In genomic region chr2:215594766-215595165, GRCh38 we compare ENCODE assay signal across 32 cellular contexts.
DNase-seq lines count a peak whose midpoint lies in the region; ATAC-seq and TF ChIP-seq lines count a peak whose summit lies in the region.
"Had no signal": no experiment of that assay in that cellular context is flagged by ENCODE, and none has a peak within 500 bp of the region (broad histone marks: within the 10 kb centered on the region; RNA-seq: fewer than 3 reads in every experiment).

No MANE protein-coding gene starts in this region.

- no peak for TF ChIP-seq EP300 in esophagus muscularis mucosa (IDR thresholded peaks at IDR 0.05)

- no peaks in the 10 kb centered on the region for H3K36me3 ChIP-seq in breast epithelium
- H3K36me3 ChIP-seq in brain microvascular endothelial cell (replicated peaks), result no peaks in the 10 kb centered on the region
- no peaks in the 10 kb centered on the region for H3K36me3 ChIP-seq in esophagus muscularis mucosa
- H3K36me3 ChIP-seq in hepatocyte (replicated peaks; ENCODE audit: insufficient read depth, low read depth), result no peaks in the 10 kb centered on the region
- H3K36me3 ChIP-seq: gastroesophageal sphincter, left lung, uterus had no signal

- peak; percentile 65 for ATAC-seq in foreskin keratinocyte
- ATAC-seq: gastroesophageal sphincter; left lung; stimulated activated naive CD8-positive, alpha-beta T cell treated with anti-CD3 and anti-CD28 coated beads, Interleukin-15, amount 100 ng/mL, for 72 hours had no signal

- DNase-seq in MCF 10A (ENCODE audit: unreplicated experiment) (peak; percentile 43), breast epithelium (ENCODE audit: low spot score in 2 of 2) (no peak), brain microvascular endothelial cell (peak; percentile 68), foreskin keratinocyte (peak in 1 of 2 donors; percentile 57), esophagus muscularis mucosa (ENCODE audit: extremely low spot score) (no peak), RWPE1 (ENCODE audit: low spot score) (no peak), kidney tubule cell (ENCODE audit: low spot score) (no peak), hepatocyte (ENCODE audit: low spot score) (no peak)
- DNase-seq: 8988T; activated CD4-positive, alpha-beta T cell treated with anti-CD3 and anti-CD28 coated beads for 48 hours; activated CD8-positive, alpha-beta memory T cell treated with anti-CD3 and anti-CD28 coated beads for 24 hours; activated effector memory CD4-positive, alpha-beta T cell treated with Interleukin-2 at 50 U/mL for 16 hours; activated naive CD8-positive, alpha-beta T cell treated with anti-CD3 and anti-CD28 coated beads, Interleukin-2, amount 10 ng/mL, durations not matched to agents 7 days and 5 days; AML-193; CD4-positive, alpha-beta memory T cell; effector CD4-positive, alpha-beta T cell; hippocampal formation; left lung; MM.1S; naive B cell; NCI-H1436 treated with DMSO at 0.1 percent for 48 hours; NCI-H446; nucleus accumbens; Right ventricle myocardium superior; stimulated activated CD4-positive, alpha-beta T cell treated with anti-CD3 and anti-CD28 coated beads, Interleukin-1b, Interleukin-23, amount 100 ng/mL, for 48 hours; stimulated activated CD8-positive, alpha-beta memory T cell treated with anti-CD3 and anti-CD28 coated beads, Interleukin-4, amount 100 ng/mL, for 48 hours; stimulated activated naive CD8-positive, alpha-beta T cell treated with anti-CD3 and anti-CD28 coated beads, Interleukin-15, amount 100 ng/mL, for 72 hours; uterus had no signal

- H3K9me3 Mint-ChIP-seq in MCF 10A (ENCODE audit: unreplicated experiment), result no peaks in the 10 kb centered on the region
- H3K9me3 Mint-ChIP-seq: CD4-positive, alpha-beta memory T cell; naive B cell; stimulated activated naive CD8-positive, alpha-beta T cell treated with anti-CD3 and anti-CD28 coated beads, Interleukin-15, amount 100 ng/mL, for 72 hours had no signal

- H3K4me1 Mint-ChIP-seq in MCF 10A (ENCODE audit: insufficient read depth, unreplicated experiment), result peaks cover 11% of the 10 kb centered on the region
- H3K4me1 Mint-ChIP-seq: activated naive CD8-positive, alpha-beta T cell treated with anti-CD3 and anti-CD28 coated beads, Interleukin-2, amount 10 ng/mL, durations not matched to agents 7 days and 5 days; CD4-positive, alpha-beta memory T cell; naive B cell; stimulated activated naive CD8-positive, alpha-beta T cell treated with anti-CD3 and anti-CD28 coated beads, Interleukin-15, amount 100 ng/mL, for 72 hours had no signal

- no peak overlapping the region for H3K4me2 ChIP-seq in hepatocyte

- H3K27me3 ChIP-seq in breast epithelium, result no peaks in the 10 kb centered on the region
- no peaks in the 10 kb centered on the region for H3K27me3 ChIP-seq in brain microvascular endothelial cell (replicated peaks)
- no peaks in the 10 kb centered on the region for H3K27me3 ChIP-seq in foreskin keratinocyte
- no peaks in the 10 kb centered on the region for H3K27me3 ChIP-seq in esophagus muscularis mucosa
- no peaks in the 10 kb centered on the region for H3K27me3 ChIP-seq in hepatocyte
- H3K27me3 ChIP-seq: gastroesophageal sphincter, left lung, uterus had no signal

- TF ChIP-seq CTCF in MCF 10A (IDR thresholded peaks at IDR 0.05; ENCODE audit: unreplicated experiment) (no peak), breast epithelium (IDR thresholded peaks at IDR 0.05) (no peak), brain microvascular endothelial cell (IDR thresholded peaks at IDR 0.05; ENCODE audit: low read depth, low read length, missing control alignments) (no peak), foreskin keratinocyte (conservative IDR thresholded peaks at IDR 0.05) (no peak), esophagus muscularis mucosa (IDR thresholded peaks at IDR 0.05) (no peak), RWPE1 (conservative IDR thresholded peaks at IDR 0.05; ENCODE audit: low read depth) (no peak), hepatocyte (IDR thresholded peaks at IDR 0.05; ENCODE audit: poor library complexity) (no peak)

- no peak overlapping the region for H2AFZ ChIP-seq in hepatocyte

- no peaks in the 10 kb centered on the region for H3K9me2 ChIP-seq in hepatocyte (replicated peaks; ENCODE audit: insufficient read depth)

- CTCF ChIA-PET in MCF 10A (lab: Yijun Ruan, JAX) (interaction anchor here (0.6 to 0.8 kb wide), 5 partner anchors 18 to 419 kb away, joined by 3 to 4 read pairs (median 3); no protein-coding TSS in a partner anchor), RWPE1 (lab: Yijun Ruan, JAX) (interaction anchor here (0.7 kb wide), 2 partner anchors 148 to 1450 kb away, joined by 3 read pairs; no protein-coding TSS in a partner anchor)

- intact Hi-C loops in MCF 10A (cut with micrococcal nuclease), result no loop called here
- intact Hi-C loops in breast epithelium (cut with DNase I; ENCODE audit: low total_unique reads), result no loop called here
- intact Hi-C loops in esophagus muscularis mucosa (cut with DNase I), result no loop called here

- H3K79me2 ChIP-seq in hepatocyte, result no peaks in the 10 kb centered on the region

- H3K4me1 ChIP-seq in breast epithelium (no peaks in the 10 kb centered on the region), foreskin keratinocyte (peaks cover 7% of the 10 kb centered on the region), esophagus muscularis mucosa (no peaks in the 10 kb centered on the region), hepatocyte (ENCODE audit: insufficient read depth) (no peaks in the 10 kb centered on the region)
- H3K4me1 ChIP-seq: gastroesophageal sphincter, left lung, uterus had no signal

- no peak for TF ChIP-seq POLR2A in breast epithelium (IDR thresholded peaks at IDR 0.05)
- TF ChIP-seq POLR2A in esophagus muscularis mucosa (IDR thresholded peaks at IDR 0.05; ENCODE audit: low read depth), result no peak

- in situ Hi-C loops in brain microvascular endothelial cell (cut with HindIII; ENCODE audit: low pct_ligation_motif_present, low sequenced_read_pairs), result no loop called here

- no peaks in the 10 kb centered on the region for H3K27me3 Mint-ChIP-seq in MCF 10A (ENCODE audit: insufficient read depth, unreplicated experiment)
- H3K27me3 Mint-ChIP-seq: activated naive CD8-positive, alpha-beta T cell treated with anti-CD3 and anti-CD28 coated beads, Interleukin-2, amount 10 ng/mL, durations not matched to agents 7 days and 5 days; CD4-positive, alpha-beta memory T cell; stimulated activated naive CD8-positive, alpha-beta T cell treated with anti-CD3 and anti-CD28 coated beads, Interleukin-15, amount 100 ng/mL, for 72 hours had no signal

- H3K27ac ChIP-seq in breast epithelium (no peak overlapping the region), brain microvascular endothelial cell (no peak overlapping the region), foreskin keratinocyte (no peak overlapping the region), esophagus muscularis mucosa (replicated peaks in 1 of 4) (no peak overlapping the region), RWPE1 (no peak overlapping the region), hepatocyte (no peak overlapping the region)
- H3K27ac ChIP-seq: epithelial cell of prostate, gastroesophageal sphincter, left lung, skin epidermis, uterus, VCaP had no signal

- POLR2A ChIA-PET in MCF 10A (lab: Yijun Ruan, JAX), result interaction anchor here (0.6 to 1.2 kb wide), 3 partner anchors 15 to 408 kb away, joined by 3 read pairs; no protein-coding TSS in a partner anchor
- POLR2A ChIA-PET in RWPE1 (lab: Yijun Ruan, JAX; ENCODE audit: low non-redundant PET), result no interaction called here

- no peak overlapping the region for H3K4me3 ChIP-seq in breast epithelium
- H3K4me3 ChIP-seq in brain microvascular endothelial cell (ENCODE audit: low read depth, low read length), result no peak overlapping the region
- no peak overlapping the region for H3K4me3 ChIP-seq in esophagus muscularis mucosa
- H3K4me3 ChIP-seq in hepatocyte, result no peak overlapping the region
- H3K4me3 ChIP-seq: gastroesophageal sphincter, left lung, skin epidermis, uterus had no signal

- BruUV-seq in MCF 10A (replicated peaks; lab: Mats Ljungman, UMichigan), result no TSS peak

- H3K27ac Mint-ChIP-seq in MCF 10A (ENCODE audit: low read depth, unreplicated experiment), result peak overlapping the region; percentile 59
- H3K27ac Mint-ChIP-seq: activated naive CD8-positive, alpha-beta T cell treated with anti-CD3 and anti-CD28 coated beads, Interleukin-2, amount 10 ng/mL, durations not matched to agents 7 days and 5 days; CD4-positive, alpha-beta memory T cell; naive B cell had no signal

- H3K9me3 ChIP-seq in breast epithelium, result no peaks in the 10 kb centered on the region
- no peaks in the 10 kb centered on the region for H3K9me3 ChIP-seq in esophagus muscularis mucosa
- no peaks in the 10 kb centered on the region for H3K9me3 ChIP-seq in hepatocyte (ENCODE audit: low read depth)
- H3K9me3 ChIP-seq: gastroesophageal sphincter, left lung, uterus had no signal

- H3K36me3 Mint-ChIP-seq in MCF 10A (ENCODE audit: insufficient read depth, unreplicated experiment), result peaks cover 6% of the 10 kb centered on the region
- H3K36me3 Mint-ChIP-seq: activated naive CD8-positive, alpha-beta T cell treated with anti-CD3 and anti-CD28 coated beads, Interleukin-2, amount 10 ng/mL, durations not matched to agents 7 days and 5 days; CD4-positive, alpha-beta memory T cell; naive B cell had no signal

- WGBS in esophagus muscularis mucosa, result 39% methylated on average over 2 of the region's 2 CpGs
- WGBS in hepatocyte (ENCODE audit: low lambda C conversion rate, missing lambda C conversion rate), result 71% methylated on average over 2 of the region's 2 CpGs

- H4K20me1 ChIP-seq in hepatocyte (ENCODE audit: insufficient read depth, poor library complexity, severe bottlenecking), result no peaks in the 10 kb centered on the region

- no peak overlapping the region for H3K4me3 Mint-ChIP-seq in MCF 10A (ENCODE audit: unreplicated experiment)
- H3K4me3 Mint-ChIP-seq: activated naive CD8-positive, alpha-beta T cell treated with anti-CD3 and anti-CD28 coated beads, Interleukin-2, amount 10 ng/mL, durations not matched to agents 7 days and 5 days; CD4-positive, alpha-beta memory T cell; naive B cell; stimulated activated naive CD8-positive, alpha-beta T cell treated with anti-CD3 and anti-CD28 coated beads, Interleukin-15, amount 100 ng/mL, for 72 hours had no signal

Comparison
In these comparisons a context has a peak if more than half of its experiments do, and no peak if none do; other contexts are left out.
1. DNase-seq: peak in MCF 10A (single experiment) and brain microvascular endothelial cell (single experiment); none in breast epithelium (0 of 2), esophagus muscularis mucosa (single experiment), RWPE1 (single experiment), kidney tubule cell (single experiment) and hepatocyte (single experiment).